ENCODE assay signal across 29 cellular contexts in the genomic region with DNA sequence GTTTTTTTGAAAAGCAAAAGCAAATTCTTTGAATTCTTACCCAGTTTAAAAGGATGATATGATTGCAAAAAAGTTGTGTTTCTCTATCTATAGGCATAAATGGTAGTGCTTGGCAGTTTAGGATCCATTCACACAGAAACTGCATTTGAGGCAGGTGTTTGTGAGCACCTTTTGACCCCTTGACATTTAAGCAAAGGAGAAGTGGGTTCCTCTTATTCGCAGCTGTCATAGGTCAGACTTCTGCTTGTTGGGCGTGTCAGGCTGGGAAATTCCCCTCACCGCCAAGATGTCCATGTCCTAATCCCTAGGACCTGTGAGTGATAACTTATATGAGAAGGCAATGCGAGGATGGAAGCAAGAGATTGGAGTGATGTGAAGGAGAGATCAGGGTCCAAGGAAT.
"Had no signal": no experiment of that assay in that cellular context is flagged by ENCODE, and none has a peak within 500 bp of the region (broad histone marks: within the 10 kb centered on the region; RNA-seq: fewer than 3 reads in every experiment).

No MANE protein-coding gene starts in this region.

- H3K9me3 Mint-ChIP-seq: activated CD4-positive, alpha-beta memory T cell treated with anti-CD3 and anti-CD28 coated beads for 36 hours; activated CD4-positive, alpha-beta T cell treated with anti-CD3 and anti-CD28 coated beads, Interleukin-2, amount 10 ng/mL, durations not matched to agents 24 days and 14 days; activated naive CD4-positive, alpha-beta T cell treated with anti-CD3 and anti-CD28 coated beads, Interleukin-2, amount 10 ng/mL, durations not matched to agents 7 days and 5 days; central memory CD8-positive, alpha-beta T cell had no signal

- H3K27me3 ChIP-seq: brain microvascular endothelial cell had no signal

- H3K4me3 Mint-ChIP-seq: activated CD4-positive, alpha-beta memory T cell treated with anti-CD3 and anti-CD28 coated beads for 36 hours; activated CD4-positive, alpha-beta T cell treated with anti-CD3 and anti-CD28 coated beads for 36 hours; activated CD4-positive, alpha-beta T cell treated with anti-CD3 and anti-CD28 coated beads, Interleukin-2, amount 10 ng/mL, durations not matched to agents 24 days and 14 days; activated CD8-positive, alpha-beta memory T cell treated with anti-CD3 and anti-CD28 coated beads, Interleukin-2, amount 10 ng/mL, durations not matched to agents 7 days and 5 days; activated CD8-positive, alpha-beta T cell treated with anti-CD3 and anti-CD28 coated beads, Interleukin-2, amount 10 ng/mL, durations not matched to agents 7 days and 5 days; activated naive CD4-positive, alpha-beta T cell treated with anti-CD3 and anti-CD28 coated beads, Interleukin-2, amount 10 ng/mL, durations not matched to agents 7 days and 5 days; activated naive CD8-positive, alpha-beta T cell treated with anti-CD3 and anti-CD28 coated beads, Interleukin-2, amount 10 ng/mL, durations not matched to agents 7 days and 5 days; activated T-cell treated with anti-CD3 and anti-CD28 coated beads, Interleukin-2, amount 50 U/mL, for 72 hours; central memory CD8-positive, alpha-beta T cell; dendritic cell treated with granulocyte-macrophage colony-stimulating factor and Interleukin-4, amounts not matched to agents 40 ng/mL and 50 ng/mL, for 4 days; effector memory CD8-positive, alpha-beta T cell had no signal

- H3K36me3 ChIP-seq: brain microvascular endothelial cell, esophagus muscularis mucosa, gastrocnemius medialis, heart right ventricle had no signal

- H3K36me3 Mint-ChIP-seq: activated CD4-positive, alpha-beta memory T cell treated with anti-CD3 and anti-CD28 coated beads for 36 hours; activated CD8-positive, alpha-beta memory T cell treated with anti-CD3 and anti-CD28 coated beads, Interleukin-2, amount 10 ng/mL, durations not matched to agents 7 days and 5 days; activated naive CD4-positive, alpha-beta T cell treated with anti-CD3 and anti-CD28 coated beads, Interleukin-2, amount 10 ng/mL, durations not matched to agents 7 days and 5 days; activated naive CD4-positive, alpha-beta T cell treated with anti-CD3 and anti-CD28 coated beads, Interleukin-2, amount 50 U/mL, for 72 hours; activated naive CD8-positive, alpha-beta T cell treated with anti-CD3 and anti-CD28 coated beads, Interleukin-2, amount 10 ng/mL, durations not matched to agents 7 days and 5 days had no signal

- H3K27me3 Mint-ChIP-seq: activated CD8-positive, alpha-beta memory T cell treated with anti-CD3 and anti-CD28 coated beads, Interleukin-2, amount 10 ng/mL, durations not matched to agents 7 days and 5 days; activated naive CD4-positive, alpha-beta T cell treated with anti-CD3 and anti-CD28 coated beads, Interleukin-2, amount 10 ng/mL, durations not matched to agents 7 days and 5 days; activated naive CD8-positive, alpha-beta T cell treated with anti-CD3 and anti-CD28 coated beads, Interleukin-2, amount 10 ng/mL, durations not matched to agents 7 days and 5 days had no signal

- H3K4me1 ChIP-seq: esophagus muscularis mucosa, foreskin keratinocyte, gastrocnemius medialis, heart right ventricle had no signal

- DNase-seq: activated CD4-positive, alpha-beta memory T cell treated with anti-CD3 and anti-CD28 coated beads for 36 hours; activated CD4-positive, alpha-beta T cell treated with anti-CD3 and anti-CD28 coated beads for 36 hours; activated CD4-positive, alpha-beta T cell treated with anti-CD3 and anti-CD28 coated beads, Interleukin-2, amount 10 ng/mL, durations not matched to agents 24 days and 14 days; activated CD4-positive, CD25-positive, alpha-beta regulatory T cell; activated CD4-positive, CD25-positive, alpha-beta regulatory T cell treated with anti-CD3 and anti-CD28 coated beads, Interleukin-2, amount 50 U/mL, for 72 hours; activated CD8-positive, alpha-beta memory T cell treated with anti-CD3 and anti-CD28 coated beads, Interleukin-2, amount 10 ng/mL, durations not matched to agents 7 days and 5 days; activated CD8-positive, alpha-beta memory T cell treated with anti-CD3 and anti-CD28 coated beads, Interleukin-2, amount 50 U/mL, for 4 hours; activated CD8-positive, alpha-beta T cell treated with anti-CD3 and anti-CD28 coated beads, Interleukin-2, amount 10 ng/mL, durations not matched to agents 7 days and 5 days; activated gamma-delta T cell; activated naive CD4-positive, alpha-beta T cell; activated naive CD4-positive, alpha-beta T cell treated with anti-CD3 and anti-CD28 coated beads, Interleukin-2, amount 10 ng/mL, durations not matched to agents 7 days and 5 days; activated naive CD8-positive, alpha-beta T cell treated with anti-CD3 and anti-CD28 coated beads, Interleukin-2, amount 10 ng/mL, durations not matched to agents 7 days and 5 days; activated T-cell treated with anti-CD3 and anti-CD28 coated beads, Interleukin-2, amount 50 U/mL, for 1 hour; activated T-cell treated with anti-CD3 and anti-CD28 coated beads, Interleukin-2, amount 50 U/mL, for 72 hours; brain microvascular endothelial cell; effector CD4-positive, alpha-beta T cell; effector memory CD8-positive, alpha-beta T cell; erythroblast; gastrocnemius medialis; heart right ventricle; T-helper 2 cell had no signal

- H3K9me3 ChIP-seq: gastrocnemius medialis had no signal

- H3K4me1 Mint-ChIP-seq: activated CD4-positive, alpha-beta T cell treated with anti-CD3 and anti-CD28 coated beads for 36 hours; activated CD4-positive, alpha-beta T cell treated with anti-CD3 and anti-CD28 coated beads, Interleukin-2, amount 10 ng/mL, durations not matched to agents 24 days and 14 days; activated CD8-positive, alpha-beta memory T cell treated with anti-CD3 and anti-CD28 coated beads, Interleukin-2, amount 10 ng/mL, durations not matched to agents 7 days and 5 days; activated naive CD4-positive, alpha-beta T cell treated with anti-CD3 and anti-CD28 coated beads, Interleukin-2, amount 10 ng/mL, durations not matched to agents 7 days and 5 days; activated naive CD8-positive, alpha-beta T cell treated with anti-CD3 and anti-CD28 coated beads, Interleukin-2, amount 10 ng/mL, durations not matched to agents 7 days and 5 days; central memory CD8-positive, alpha-beta T cell had no signal

- H3K4me3 ChIP-seq: coronary artery, esophagus muscularis mucosa, gastrocnemius medialis, heart right ventricle had no signal

- FAIRE-seq: astrocyte, bronchial epithelial cell had no signal

- H3K27ac ChIP-seq: brain microvascular endothelial cell, coronary artery, esophagus muscularis mucosa, foreskin keratinocyte, gastrocnemius medialis, heart right ventricle had no signal

- H3K27ac Mint-ChIP-seq: activated CD4-positive, alpha-beta memory T cell treated with anti-CD3 and anti-CD28 coated beads for 36 hours; activated CD4-positive, alpha-beta T cell treated with anti-CD3 and anti-CD28 coated beads for 36 hours; activated CD4-positive, alpha-beta T cell treated with anti-CD3 and anti-CD28 coated beads, Interleukin-2, amount 10 ng/mL, durations not matched to agents 24 days and 14 days; activated CD8-positive, alpha-beta memory T cell treated with anti-CD3 and anti-CD28 coated beads, Interleukin-2, amount 10 ng/mL, durations not matched to agents 7 days and 5 days; activated CD8-positive, alpha-beta T cell treated with anti-CD3 and anti-CD28 coated beads, Interleukin-2, amount 10 ng/mL, durations not matched to agents 7 days and 5 days; activated naive CD4-positive, alpha-beta T cell treated with anti-CD3 and anti-CD28 coated beads, Interleukin-2, amount 10 ng/mL, durations not matched to agents 7 days and 5 days; activated naive CD4-positive, alpha-beta T cell treated with anti-CD3 and anti-CD28 coated beads, Interleukin-2, amount 50 U/mL, for 72 hours; activated naive CD8-positive, alpha-beta T cell treated with anti-CD3 and anti-CD28 coated beads, Interleukin-2, amount 10 ng/mL, durations not matched to agents 7 days and 5 days; activated T-cell treated with anti-CD3 and anti-CD28 coated beads, Interleukin-2, amount 50 U/mL, for 72 hours; dendritic cell treated with granulocyte-macrophage colony-stimulating factor and Interleukin-4, amounts not matched to agents 40 ng/mL and 50 ng/mL, for 4 days; effector memory CD8-positive, alpha-beta T cell had no signal

- ATAC-seq: activated CD4-positive, alpha-beta T cell treated with anti-CD3 and anti-CD28 coated beads for 36 hours; activated CD8-positive, alpha-beta memory T cell treated with anti-CD3 and anti-CD28 coated beads, Interleukin-2, amount 10 ng/mL, durations not matched to agents 7 days and 5 days; activated CD8-positive, alpha-beta T cell treated with anti-CD3 and anti-CD28 coated beads, Interleukin-2, amount 10 ng/mL, durations not matched to agents 7 days and 5 days; activated naive CD4-positive, alpha-beta T cell treated with anti-CD3 and anti-CD28 coated beads, Interleukin-2, amount 50 U/mL, for 72 hours; activated T-cell treated with anti-CD3 and anti-CD28 coated beads, Interleukin-2, amount 50 U/mL, for 72 hours; effector memory CD8-positive, alpha-beta T cell; foreskin keratinocyte; gastrocnemius medialis; heart right ventricle had no signal
